In the genomic region with DNA sequence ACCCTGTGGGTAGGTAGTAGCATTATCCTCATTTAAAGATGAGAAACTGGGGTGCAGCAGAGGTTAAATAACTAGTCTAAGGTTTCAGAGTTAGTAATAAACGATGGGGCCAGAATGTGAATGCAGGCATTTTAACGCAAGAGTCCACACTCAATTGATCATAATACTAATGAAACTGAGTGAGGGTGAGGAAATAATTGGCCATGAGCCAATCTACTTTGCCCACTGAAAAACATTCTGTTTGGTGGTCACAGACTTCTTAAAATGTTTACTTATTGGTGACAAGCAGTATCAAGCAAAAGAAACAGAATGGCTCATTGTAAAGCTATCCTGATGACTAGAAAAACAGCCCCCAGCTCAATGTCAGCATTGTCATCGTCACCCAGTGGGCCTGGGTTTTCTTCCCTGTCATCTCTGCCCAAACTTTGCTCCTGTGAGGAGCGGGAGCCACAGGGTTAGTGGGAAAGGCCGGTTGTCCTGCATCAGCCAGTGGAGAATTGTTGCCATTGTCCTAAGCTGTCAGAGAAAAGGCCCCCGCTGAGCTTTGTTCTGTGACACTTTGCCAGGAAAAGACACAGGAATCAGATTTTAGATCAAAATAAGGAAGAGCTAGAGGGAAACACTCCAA, we compare ENCODE assay signal across 19 cellular contexts.
DNase-seq lines count a peak whose midpoint lies in the region; ATAC-seq lines count a peak whose summit lies in the region.
"Had no signal": no experiment of that assay in that cellular context is flagged by ENCODE, and none has a peak within 500 bp of the region (broad histone marks: within the 10 kb centered on the region; RNA-seq: fewer than 3 reads in every experiment).

No MANE protein-coding gene starts in this region.

- in situ Hi-C loops in G401 (cut with HindIII; ENCODE audit: low sequenced_read_pairs) = no loop called here

- DNase-seq in G401 (ENCODE audit: low spot score) = peak; percentile 77
- peak; percentile 37 for DNase-seq in cerebellum (ENCODE audit: low spot score)
- peak; percentile 73 for DNase-seq in inferior parietal cortex (ENCODE audit: extremely low spot score)
- peak; percentile 94 for DNase-seq in putamen (ENCODE audit: low spot score)
- DNase-seq in NCI-H446 (lab: John Stamatoyannopoulos, UW) = no peak
- no peak for DNase-seq in stimulated activated naive CD4-positive, alpha-beta T cell treated with Interleukin-2 at 50 U/mL for 16 hours (lab: John Stamatoyannopoulos, UW)
- DNase-seq in glomerular visceral epithelial cell (ENCODE audit: extremely low spot score) = no peak
- DNase-seq: activated B cell treated with CpG ODN at 0.5 μM for 24 hours; activated CD8-positive, alpha-beta memory T cell treated with anti-CD3 and anti-CD28 coated beads, Interleukin-2, amount 10 ng/mL, durations not matched to agents 7 days and 5 days; activated naive CD4-positive, alpha-beta T cell; activated T-cell treated with anti-CD3 and anti-CD28 coated beads, Interleukin-2, amount 50 U/mL, for 48 hours; adrenal gland; gastrocnemius medialis; IMR-90; NCI-H1048; NCI-H510A treated with DMSO at 0.1 percent for 48 hours; SHP77; T-helper 9 cell had no signal

- ATAC-seq in HG02623 (IDR thresholded peaks at IDR 0.05; ENCODE audit: unreplicated experiment) = no peak
- ATAC-seq: activated CD8-positive, alpha-beta memory T cell treated with anti-CD3 and anti-CD28 coated beads, Interleukin-2, amount 10 ng/mL, durations not matched to agents 7 days and 5 days; gastrocnemius medialis had no signal

Comparison
In these comparisons a context has a peak if more than half of its experiments do, and no peak if none do; other contexts are left out.
1. DNase-seq: peak in G401 (single experiment), cerebellum (single experiment), inferior parietal cortex (single experiment) and putamen (single experiment); none in NCI-H446 (0 of 2), stimulated activated naive CD4-positive, alpha-beta T cell treated with Interleukin-2 at 50 U/mL for 16 hours (single experiment) and glomerular visceral epithelial cell (single experiment).